15 cellular contexts compared by ENCODE assay signal in the genomic region with DNA sequence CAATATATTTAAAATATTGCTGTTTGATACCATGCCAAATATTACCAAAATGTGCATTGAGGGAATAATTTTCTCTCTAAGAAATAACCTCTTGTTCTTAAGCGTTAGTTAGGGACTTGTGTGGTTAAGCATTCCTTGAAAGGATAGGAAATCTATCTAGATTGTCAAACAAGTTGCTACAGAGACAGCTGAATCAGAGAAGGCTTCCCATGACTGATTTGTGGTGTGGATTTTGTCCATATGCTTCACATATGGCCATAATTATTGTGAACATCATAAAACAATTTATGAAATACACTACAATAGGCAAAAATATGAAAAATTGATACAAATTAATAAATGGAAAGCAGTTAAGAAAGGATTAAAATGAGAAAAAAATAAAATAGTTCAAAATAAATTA.
DNase-seq lines count a peak whose midpoint lies in the region; ATAC-seq, FAIRE-seq and TF ChIP-seq lines count a peak whose summit lies in the region.
"Had no signal": no experiment of that assay in that cellular context is flagged by ENCODE, and none has a peak within 500 bp of the region (broad histone marks: within the 10 kb centered on the region; RNA-seq: fewer than 3 reads in every experiment).

No MANE protein-coding gene starts in this region.

- peaks cover 35% of the 10 kb centered on the region for H3K4me1 ChIP-seq in RWPE2 (ENCODE audit: insufficient read depth, poor library complexity, severe bottlenecking)
- H3K4me1 ChIP-seq in mesenchymal stem cell (ENCODE audit: control insufficient read depth, insufficient read depth, low read depth, low read length), result no peaks in the 10 kb centered on the region
- H3K4me1 ChIP-seq in kidney (ENCODE audit: control insufficient read depth in 1 of 2, insufficient read depth in 1 of 2, low read depth in 1 of 2, low read length in 2 of 2), result no peaks in the 10 kb centered on the region

- peak; percentile 68; the same call in 1 of the 3 replicates for ATAC-seq in RWPE2 (ENCODE audit: low read depth)

- no peak overlapping the region for H3K4me3 ChIP-seq in AG10803 (ENCODE audit: low read length)
- H3K4me3 ChIP-seq in RWPE2 (ENCODE audit: severe bottlenecking), result no peak overlapping the region
- no peak overlapping the region for H3K4me3 ChIP-seq in mesenchymal stem cell (ENCODE audit: insufficient read depth in 1 of 2, low read depth in 1 of 2, low read length in 2 of 2)
- H3K4me3 ChIP-seq in kidney (ENCODE audit: low read length in 2 of 2), result no peak overlapping the region

- H3K18ac ChIP-seq in mesenchymal stem cell (ENCODE audit: low read depth in 1 of 2, low read length in 2 of 2), result no peak overlapping the region

- no peak overlapping the region for H3K4me2 ChIP-seq in mesenchymal stem cell (ENCODE audit: low read length, poor library complexity, severe bottlenecking)

- H2BK12ac ChIP-seq in mesenchymal stem cell (ENCODE audit: low read length in 2 of 2), result no peak overlapping the region

- DNase-seq in AG10803 (ENCODE audit: low read depth) (peak; percentile 40), RWPE2 (ENCODE audit: low spot score) (no peak), fibroblast of gingiva (ENCODE audit: low read depth) (peak; percentile 29), mesenchymal stem cell (peak; percentile 30), G401 (ENCODE audit: low spot score) (no peak), kidney (no peak)
- DNase-seq in stimulated activated naive CD4-positive, alpha-beta T cell treated with Interleukin-2 at 50 U/mL for 16 hours (lab: John Stamatoyannopoulos, UW), result no peak
- no peak for DNase-seq in stimulated activated CD4-positive, alpha-beta T cell treated with anti-CD3 and anti-CD28 coated beads, Interleukin-4, amount 100 ng/mL, for 24 hours
- DNase-seq: EL, Karpas-422, NCI-H187, NCI-H446 treated with DMSO at 0.1 percent for 48 hours, NCI-H526 treated with DMSO at 0.1 percent for 48 hours, Right ventricle myocardium superior had no signal

- no peak overlapping the region for H2BK15ac ChIP-seq in mesenchymal stem cell (ENCODE audit: low read depth, poor library complexity, severe bottlenecking)

- H3K9ac ChIP-seq in mesenchymal stem cell (ENCODE audit: low read length), result no peak overlapping the region
- H3K9ac ChIP-seq in kidney (ENCODE audit: low read length in 2 of 2), result no peak overlapping the region

- H3K9me3 ChIP-seq in RWPE2 (ENCODE audit: severe bottlenecking) (peaks cover 2% of the 10 kb centered on the region), mesenchymal stem cell (ENCODE audit: control insufficient read depth, low read length) (no peaks in the 10 kb centered on the region), kidney (ENCODE audit: control insufficient read depth in 1 of 2, low read length in 2 of 2) (no peaks in the 10 kb centered on the region)

- H2BK5ac ChIP-seq in mesenchymal stem cell (ENCODE audit: low read depth, low read length, poor library complexity, severe bottlenecking), result no peak overlapping the region

- no peak overlapping the region for H2BK120ac ChIP-seq in mesenchymal stem cell (ENCODE audit: low read depth, low read length)

- H4K8ac ChIP-seq in mesenchymal stem cell (ENCODE audit: low read length), result no peak overlapping the region

- no peak overlapping the region for H3K23ac ChIP-seq in mesenchymal stem cell (ENCODE audit: low read length in 2 of 2)

- no peaks in the 10 kb centered on the region for H3K27me3 ChIP-seq in RWPE2 (ENCODE audit: insufficient read depth, poor library complexity, severe bottlenecking)
- H3K27me3 ChIP-seq in mesenchymal stem cell (ENCODE audit: control insufficient read depth in 1 of 2, insufficient read depth in 1 of 2, low read length in 2 of 2), result no peaks in the 10 kb centered on the region

- H2AFZ ChIP-seq in mesenchymal stem cell (ENCODE audit: low read depth, low read length), result no peak overlapping the region

- H3K14ac ChIP-seq in mesenchymal stem cell (ENCODE audit: low read length in 2 of 2), result no peak overlapping the region

- no peak for TF ChIP-seq CTCF in AG10803 (conservative IDR thresholded peaks at IDR 0.05; ENCODE audit: low read length)
- TF ChIP-seq CTCF in RWPE2 (IDR thresholded peaks at IDR 0.05; ENCODE audit: poor library complexity, severe bottlenecking), result no peak
- TF ChIP-seq CTCF in kidney (IDR thresholded peaks at IDR 0.05; ENCODE audit: borderline replicate concordance, extremely low read depth, insufficient read depth), result no peak

- no peak for FAIRE-seq in kidney (lab: Jason Lieb, UNC)
- FAIRE-seq: H54 had no signal

- H4K91ac ChIP-seq in mesenchymal stem cell (ENCODE audit: low read length), result no peak overlapping the region

- H3K27ac ChIP-seq in RWPE2 (ENCODE audit: poor library complexity, severe bottlenecking) (peak overlapping the region; percentile 4), mesenchymal stem cell (ENCODE audit: low read length, poor library complexity, severe bottlenecking) (no peak overlapping the region), kidney (ENCODE audit: low read depth in 2 of 2, low read length in 2 of 2) (no peak overlapping the region)

- no peak overlapping the region for H2AK5ac ChIP-seq in mesenchymal stem cell (ENCODE audit: low read length, severe bottlenecking)

- in situ Hi-C loops in G401 (cut with HindIII; ENCODE audit: low sequenced_read_pairs), result no loop called here

- H3K36me3 ChIP-seq in RWPE2 (ENCODE audit: low read depth) (no peaks in the 10 kb centered on the region), mesenchymal stem cell (ENCODE audit: control insufficient read depth in 1 of 2, insufficient read depth in 2 of 2, low read depth in 1 of 2, low read length in 2 of 2) (no peaks in the 10 kb centered on the region), kidney (ENCODE audit: control insufficient read depth in 1 of 2, insufficient read depth in 2 of 2, low read length in 2 of 2) (no peaks in the 10 kb centered on the region)

- no CpG with 5 or more reads among the region's 1 CpG for WGBS in mesenchymal stem cell

- intact Hi-C loops in kidney (cut with DNase I), result no loop called here

- no peak overlapping the region for H3K4ac ChIP-seq in mesenchymal stem cell (ENCODE audit: low read depth in 1 of 2, low read length in 2 of 2)

- H3K79me1 ChIP-seq in mesenchymal stem cell (replicated peaks; ENCODE audit: low read length, poor library complexity, severe bottlenecking), result no peaks in the 10 kb centered on the region

Comparison
In these comparisons a context has a peak if more than half of its experiments do, and no peak if none do; other contexts are left out.
1. DNase-seq: peak in AG10803 (single experiment), fibroblast of gingiva (single experiment) and mesenchymal stem cell (single experiment); none in RWPE2 (single experiment), stimulated activated naive CD4-positive, alpha-beta T cell treated with Interleukin-2 at 50 U/mL for 16 hours (single experiment), stimulated activated CD4-positive, alpha-beta T cell treated with anti-CD3 and anti-CD28 coated beads, Interleukin-4, amount 100 ng/mL, for 24 hours (single experiment), G401 (single experiment) and kidney (single experiment).